18 cellular contexts compared by ENCODE assay signal in genomic region chr1:228400237-228400651, GRCh38. TPM values are rescaled to one million over a fixed set of nuclear protein-coding genes. Genes with fewer than 3 reads are reported as not detected.
"Had no signal": no experiment of that assay in that cellular context is flagged by ENCODE, and none has a peak within 500 bp of the region (broad histone marks: within the 10 kb centered on the region; RNA-seq: fewer than 3 reads in every experiment).

No MANE protein-coding gene starts in this region.

- H3K27me3 Mint-ChIP-seq: stimulated activated memory B cell treated with anti-CD40 and anti-IgM and Interleukin-4, amounts not matched to agents 10 μg/mL and 1 μg/mL and 100 μg/mL, for 72 hours had no signal

- H3K9me3 ChIP-seq: colonic mucosa, neutrophil, SJCRH30 had no signal

- H3K27ac Mint-ChIP-seq: activated T-helper 1 cell treated with anti-CD3 and anti-CD28 coated beads, Interleukin-12 subunit alpha, Interleukin-12 subunit beta, Interleukin-2, Interleukin-4 antibody, amounts not matched to agents 30 ng/mL and 10 ng/mL and 1 ng/mL, durations not matched to agents 14 hours and 24 hours and 36 hours; stimulated activated memory B cell treated with anti-CD40 and anti-IgM and Interleukin-4, amounts not matched to agents 10 μg/mL and 1 μg/mL and 100 μg/mL, for 72 hours had no signal

- ATAC-seq: right cardiac atrium; stimulated activated memory B cell treated with anti-CD40 and anti-IgM and Interleukin-4, amounts not matched to agents 10 μg/mL and 1 μg/mL and 100 μg/mL, for 72 hours had no signal

- H3K4me3 Mint-ChIP-seq: activated T-helper 1 cell treated with anti-CD3 and anti-CD28 coated beads, Interleukin-12 subunit alpha, Interleukin-12 subunit beta, Interleukin-2, Interleukin-4 antibody, amounts not matched to agents 30 ng/mL and 10 ng/mL and 1 ng/mL, durations not matched to agents 14 hours and 24 hours and 36 hours; stimulated activated memory B cell treated with anti-CD40 and anti-IgM and Interleukin-4, amounts not matched to agents 10 μg/mL and 1 μg/mL and 100 μg/mL, for 72 hours; T-helper 2 cell treated with Interferon-gamma antibody and Interleukin-4, amounts not matched to agents 5 μg/mL and 100 μg/mL, for 36 hours had no signal

- H3K9me3 Mint-ChIP-seq: activated T-helper 1 cell treated with anti-CD3 and anti-CD28 coated beads, Interleukin-12 subunit alpha, Interleukin-12 subunit beta, Interleukin-2, Interleukin-4 antibody, amounts not matched to agents 30 ng/mL and 10 ng/mL and 1 ng/mL, durations not matched to agents 14 hours and 24 hours and 36 hours; stimulated activated memory B cell treated with anti-CD40 and anti-IgM and Interleukin-4, amounts not matched to agents 10 μg/mL and 1 μg/mL and 100 μg/mL, for 72 hours; T-helper 2 cell treated with Interferon-gamma antibody and Interleukin-4, amounts not matched to agents 5 μg/mL and 100 μg/mL, for 36 hours had no signal

- H3K27ac ChIP-seq: colonic mucosa, neutrophil, SJCRH30 had no signal

- H3K27me3 ChIP-seq: colonic mucosa, neutrophil, SJCRH30 had no signal

- H3K4me3 ChIP-seq: colonic mucosa, SJCRH30, smooth muscle cell had no signal

- DNase-seq: activated CD4-positive, alpha-beta T cell treated with anti-CD3 and anti-CD28 coated beads, Interleukin-2, amount 50 U/mL, for 4 hours; activated CD4-positive, CD25-positive, alpha-beta regulatory T cell treated with anti-CD3 and anti-CD28 coated beads, Interleukin-2, amount 50 U/mL, for 72 hours; activated naive CD4-positive, alpha-beta T cell treated with anti-CD3 and anti-CD28 coated beads, Interleukin-2, amount 50 U/mL, for 16 hours; amniotic stem cell; colonic mucosa; effector CD4-positive, alpha-beta T cell; kidney glomerular epithelial cell; midbrain; right cardiac atrium; SJCRH30; SW 1271; trophoblast cell had no signal

RNA-seq across cellular contexts. Expression of gene TRIM17, which starts 16.4 kb away (rescaled TPM):
- total RNA-seq: SJCRH30, subcutaneous adipose tissue had no signal
